In the genomic region with DNA sequence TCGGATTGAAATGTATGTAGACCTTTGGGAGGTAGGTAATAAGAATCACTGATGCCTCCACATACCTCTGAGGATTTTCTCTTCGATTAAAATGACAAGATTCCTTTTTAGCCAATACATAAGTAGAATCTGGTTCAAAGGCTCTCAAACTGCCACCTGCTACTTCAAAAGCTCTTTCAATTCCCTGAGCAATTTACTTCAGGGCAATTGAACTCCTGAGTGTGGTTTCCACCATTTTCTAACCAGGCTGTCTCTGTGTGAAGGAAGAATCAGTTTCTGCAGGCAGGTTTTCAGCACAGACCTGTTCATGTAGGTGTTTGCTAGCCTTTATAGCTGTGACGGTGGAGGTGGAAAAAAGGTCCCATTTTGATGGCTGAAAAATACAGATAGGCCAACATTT, we compare ENCODE assay signal across 24 cellular contexts. TPM values are rescaled to one million over a fixed set of nuclear protein-coding genes. Genes with fewer than 3 reads are reported as not detected.
"Had no signal": no experiment of that assay in that cellular context is flagged by ENCODE, and none has a peak within 500 bp of the region (broad histone marks: within the 10 kb centered on the region; RNA-seq: fewer than 3 reads in every experiment).

No MANE protein-coding gene starts in this region.

- H3K4me3 ChIP-seq: breast epithelium had no signal

- H3K9me3 ChIP-seq: breast epithelium had no signal

- ATAC-seq: activated CD8-positive, alpha-beta memory T cell treated with anti-CD3 and anti-CD28 coated beads, Interleukin-2, amount 10 ng/mL, durations not matched to agents 7 days and 5 days; T-cell had no signal

- H3K36me3 ChIP-seq: breast epithelium had no signal

- H3K4me2 ChIP-seq: KMS-11 had no signal

- H3K4me1 ChIP-seq: breast epithelium had no signal

- H3K9ac ChIP-seq: KMS-11 had no signal

- H3K27ac ChIP-seq: breast epithelium, KMS-11 had no signal

- DNase-seq: activated B cell treated with CpG ODN at 0.5 μM for 24 hours; activated CD4-positive, alpha-beta T cell treated with anti-CD3 and anti-CD28 coated beads for 1 hour; activated CD4-positive, alpha-beta T cell treated with anti-CD3 and anti-CD28 coated beads, Interleukin-2, amount 10 ng/mL, durations not matched to agents 24 days and 14 days; activated CD4-positive, alpha-beta T cell treated with anti-CD3 and anti-CD28 coated beads, Interleukin-2, amount 50 U/mL, for 48 hours; activated CD8-positive, alpha-beta memory T cell treated with anti-CD3 and anti-CD28 coated beads, Interleukin-2, amount 10 ng/mL, durations not matched to agents 7 days and 5 days; activated effector memory CD4-positive, alpha-beta T cell treated with Interleukin-2 at 50 U/mL for 16 hours; activated naive CD4-positive, alpha-beta T cell; activated T-cell treated with anti-CD3 and anti-CD28 coated beads, Interleukin-2, amount 50 U/mL, for 24 hours; aorta; caudate nucleus; NCI-H1092 treated with DMSO at 0.1 percent for 48 hours; NCI-H1694 treated with DMSO at 0.1 percent for 48 hours; NCI-H446; NCI-H524; SIG-M5; T-cell; T-helper 2 cell; T1000 had no signal

RNA-seq across cellular contexts. Expression of a gene that starts 46.0 kb away (rescaled TPM):
- total RNA-seq: activated B cell treated with CpG ODN at 0.5 μM for 24 hours; activated CD4-positive, alpha-beta T cell treated with anti-CD3 and anti-CD28 coated beads, Interleukin-2, amount 10 ng/mL, durations not matched to agents 24 days and 14 days; activated CD8-positive, alpha-beta memory T cell treated with anti-CD3 and anti-CD28 coated beads, Interleukin-2, amount 10 ng/mL, durations not matched to agents 7 days and 5 days; activated T-helper 1 cell treated with anti-CD3 and anti-CD28 coated beads, Interleukin-12 subunit alpha, Interleukin-12 subunit beta, Interleukin-2, Interleukin-4 antibody, amounts not matched to agents 30 ng/mL and 10 ng/mL and 1 ng/mL, durations not matched to agents 14 hours and 24 hours and 36 hours; aorta; breast epithelium; cerebellum; MCF 10A; OCI-LY7; T-cell had no signal
